ENCODE assay signal across 8 cellular contexts in genomic region chr1:56820755-56821461, GRCh38. TPM values are rescaled to one million over a fixed set of nuclear protein-coding genes. Genes with fewer than 3 reads are reported as not detected.
DNase-seq lines count a peak whose midpoint lies in the region; ATAC-seq, FAIRE-seq and TF ChIP-seq lines count a peak whose summit lies in the region.

No MANE protein-coding gene starts in this region.

- no peaks in the 10 kb centered on the region for H3K27me3 ChIP-seq in endothelial cell of umbilical vein (ENCODE audit: control insufficient read depth in 2 of 2, insufficient read depth in 2 of 2, low read length in 2 of 2)

- peak; percentile 93 to 95 for TF ChIP-seq CTCF in endothelial cell of umbilical vein (IDR thresholded peaks at IDR 0.05; ENCODE audit: extremely low read depth in 1 of 2, insufficient read depth in 1 of 2, low read depth in 1 of 2, low read length in 2 of 2)

- CTCF ChIA-PET in endothelial cell of umbilical vein (lab: Charles Lee) = interaction anchor here (0.6 to 3.2 kb wide), 17 partner anchors 10 to 1877 kb away, joined by 3 to 20 read pairs (median 5); no protein-coding TSS in a partner anchor

- no peak overlapping the region for H3K4me2 ChIP-seq in endothelial cell of umbilical vein (ENCODE audit: insufficient read depth, low read length)

- no peaks in the 10 kb centered on the region for H3K9me1 ChIP-seq in endothelial cell of umbilical vein (replicated peaks; ENCODE audit: control insufficient read depth, extremely low read depth, insufficient read depth, low read length)

- H3K36me3 ChIP-seq in endothelial cell of umbilical vein (ENCODE audit: control insufficient read depth in 2 of 2, extremely low read depth in 1 of 2, insufficient read depth in 2 of 2, low read length in 2 of 2) = no peaks in the 10 kb centered on the region

- dilution Hi-C loops in endothelial cell of umbilical vein (cut with MboI; ENCODE audit: extremely low pct_ligation_motif_present, low sequenced_read_pairs) = no loop called here

- intact Hi-C loops in endothelial cell of umbilical vein (cut with micrococcal nuclease) = loop anchor here (2.0 to 10.0 kb wide), 3 partner anchors 102 to 1676 kb away; no protein-coding TSS in a partner anchor

- no peaks in the 10 kb centered on the region for H4K20me1 ChIP-seq in endothelial cell of umbilical vein (replicated peaks; ENCODE audit: control insufficient read depth, extremely low read depth, insufficient read depth, low read length)

- POLR2A ChIA-PET in endothelial cell of umbilical vein (lab: Charles Lee) = no interaction called here

- ATAC-seq in GM19455 (IDR thresholded peaks at IDR 0.05; ENCODE audit: unreplicated experiment) = peak; percentile 88
- peak; percentile 65 for ATAC-seq in HG03521 (IDR thresholded peaks at IDR 0.05; ENCODE audit: unreplicated experiment)

- BruUV-seq in endothelial cell of umbilical vein (replicated peaks; lab: Mats Ljungman, UMichigan) = no TSS peak

- DNase-seq in COLO829 (ENCODE audit: low spot score) (peak; percentile 66), NCI-H82 treated with DMSO at 0.1 percent for 48 hours (lab: John Stamatoyannopoulos, UW; ENCODE audit: unreplicated experiment) (peak; percentile 40), endothelial cell of umbilical vein (ENCODE audit: low read depth, low spot score) (peak; percentile 62), mucosa of gallbladder (ENCODE audit: low spot score) (peak; percentile 76)
- peak; percentile 45 to 79 (median 55) for DNase-seq in activated CD8-positive, alpha-beta memory T cell treated with anti-CD3 and anti-CD28 coated beads for 48 hours (ENCODE audit: low read depth in 2 of 3, low spot score in 2 of 3)
- peak; percentile 25 to 62 for DNase-seq in stimulated activated CD8-positive, alpha-beta memory T cell treated with anti-CD3 and anti-CD28 coated beads, Interleukin-7, amount 100 ng/mL, for 48 hours (ENCODE audit: extremely low read depth in 1 of 2, low read depth in 1 of 2)

- H3K27ac ChIP-seq in endothelial cell of umbilical vein (ENCODE audit: insufficient read depth, low read depth, low read length) = no peak overlapping the region

- no peak overlapping the region for H3K9ac ChIP-seq in endothelial cell of umbilical vein (replicated peaks; ENCODE audit: extremely low read depth, insufficient read depth, low read length)

- H3K9me3 ChIP-seq in endothelial cell of umbilical vein (replicated peaks; ENCODE audit: control insufficient read depth, insufficient read depth, low read length) = no peaks in the 10 kb centered on the region

- FAIRE-seq in endothelial cell of umbilical vein (lab: Jason Lieb, UNC) = peak; percentile 74

- H3K79me2 ChIP-seq in endothelial cell of umbilical vein (ENCODE audit: control insufficient read depth, insufficient read depth, low read length) = no peaks in the 10 kb centered on the region

- TF ChIP-seq POLR2A in endothelial cell of umbilical vein (IDR thresholded peaks at IDR 0.05; ENCODE audit: low read depth, low read length) = no peak

- H3K4me1 ChIP-seq in endothelial cell of umbilical vein (ENCODE audit: control insufficient read depth, extremely low read depth, insufficient read depth, low read length) = no peaks in the 10 kb centered on the region

- no peak overlapping the region for H3K4me3 ChIP-seq in endothelial cell of umbilical vein (replicated peaks in 1 of 3; ENCODE audit: insufficient read depth in 1 of 3, low read depth in 1 of 3, low read length in 3 of 3)

- no peak overlapping the region for H2AFZ ChIP-seq in endothelial cell of umbilical vein (ENCODE audit: low read depth, low read length)

TF ChIP-seq in endothelial cell of umbilical vein, 7 proteins besides CTCF, POLR2A, EP300 and RAD21:
- TF ChIP-seq JUN (IDR thresholded peaks at IDR 0.05; ENCODE audit: borderline replicate concordance, insufficient read depth, insufficient read length, low read depth) (no peak), FOS (IDR thresholded peaks at IDR 0.05; ENCODE audit: borderline replicate concordance, insufficient read depth, low read length) (no peak), EZH2 (IDR thresholded peaks at IDR 0.05; ENCODE audit: borderline replicate concordance, low read depth, low read length, severe bottlenecking) (no peak), MAX (IDR thresholded peaks at IDR 0.05; ENCODE audit: insufficient read depth, insufficient read length) (no peak), POLR2AphosphoS5 (IDR thresholded peaks at IDR 0.05; ENCODE audit: insufficient read depth, low read depth, low read length) (no peak), GATA2 (IDR thresholded peaks at IDR 0.05; ENCODE audit: insufficient read depth, insufficient read length, low read depth, low read length) (no peak), MYC (IDR thresholded peaks at IDR 0.05; ENCODE audit: low read depth, low read length) (no peak)

RNA-seq across cellular contexts. Expression of gene FYB2, which starts 1.7 kb away (rescaled TPM):
- not detected in 2 replicates for total RNA-seq in endothelial cell of umbilical vein
- polyA plus RNA-seq in endothelial cell of umbilical vein = not detected in 2 replicates
- not detected in 2 replicates for polyA plus RNA-seq in endothelial cell of umbilical vein (2011; cell fraction: cytosol; rRNA removed)
- not detected in 2 replicates for polyA plus RNA-seq in endothelial cell of umbilical vein (2011; cell fraction: nucleus; rRNA removed)
- polyA plus RNA-seq in endothelial cell of umbilical vein (2012) = not detected in 2 replicates
- not detected in 2 replicates for polyA minus RNA-seq in endothelial cell of umbilical vein
- polyA minus RNA-seq in endothelial cell of umbilical vein (2011; cell fraction: cytosol; rRNA and poly(A)+ RNA removed) = not detected
- not detected in 2 replicates for polyA minus RNA-seq in endothelial cell of umbilical vein (2011; cell fraction: nucleus; rRNA and poly(A)+ RNA removed)
- total RNA-seq in mucosa of gallbladder = not detected

RNA-seq across cellular contexts. Expression of gene C8A, which starts 33.7 kb away (rescaled TPM):
- total RNA-seq in endothelial cell of umbilical vein (not detected in 2 replicates), mucosa of gallbladder (10.7 TPM)
- not detected in 2 replicates for polyA plus RNA-seq in endothelial cell of umbilical vein
- not detected in 2 replicates for polyA plus RNA-seq in endothelial cell of umbilical vein (2011; cell fraction: cytosol; rRNA removed)
- not detected in 2 replicates for polyA plus RNA-seq in endothelial cell of umbilical vein (2011; cell fraction: nucleus; rRNA removed)
- polyA plus RNA-seq in endothelial cell of umbilical vein (2012) = not detected in 2 replicates
- polyA minus RNA-seq in endothelial cell of umbilical vein = not detected in 2 replicates
- not detected for polyA minus RNA-seq in endothelial cell of umbilical vein (2011; cell fraction: cytosol; rRNA and poly(A)+ RNA removed)
- not detected in 2 replicates for polyA minus RNA-seq in endothelial cell of umbilical vein (2011; cell fraction: nucleus; rRNA and poly(A)+ RNA removed)

Comparison
In these comparisons a context has a peak if more than half of its experiments do, and no peak if none do; other contexts are left out.
1. RNA of gene C8A, which starts 33.7 kb away (total RNA-seq): 10.7 TPM in mucosa of gallbladder (single experiment); not detected in endothelial cell of umbilical vein; every median in the first group is over 10 times any median in the second.
2. Peak in every context shown above with its lines, with median percentiles within 50 percentile points of each other: DNase-seq.